Comparison of ENCODE assay signal across 11 cellular contexts in the genomic region with DNA sequence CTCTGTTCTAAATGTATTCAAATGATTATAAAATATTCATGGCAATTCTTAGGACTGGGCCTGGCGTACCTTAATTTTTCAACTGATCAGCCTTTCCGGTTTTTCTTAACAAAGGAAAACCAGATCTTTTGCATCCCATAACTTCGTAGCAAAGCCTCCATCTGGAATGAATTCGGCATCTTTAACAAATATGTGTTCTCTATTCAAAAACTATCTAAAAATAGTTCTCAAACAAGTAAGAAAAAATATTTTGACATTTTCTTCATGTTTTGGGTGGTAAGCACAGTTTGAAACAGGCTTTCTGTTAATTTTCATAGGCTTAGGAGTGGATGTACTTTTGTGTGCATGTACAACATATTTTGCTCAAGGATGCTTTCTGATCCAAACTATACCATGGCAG. TPM values are rescaled to one million over a fixed set of nuclear protein-coding genes. Genes with fewer than 3 reads are reported as not detected.
DNase-seq lines count a peak whose midpoint lies in the region; ATAC-seq and TF ChIP-seq lines count a peak whose summit lies in the region.
"Had no signal": no experiment of that assay in that cellular context is flagged by ENCODE, and none has a peak within 500 bp of the region (broad histone marks: within the 10 kb centered on the region; RNA-seq: fewer than 3 reads in every experiment).

No MANE protein-coding gene starts in this region.

- peak overlapping the region; percentile 99 for H3K27ac Mint-ChIP-seq in chondrocyte (ENCODE audit: unreplicated experiment)

- peaks cover 84% of the 10 kb centered on the region for H3K4me1 Mint-ChIP-seq in chondrocyte (ENCODE audit: low read depth)

- H3K27me3 Mint-ChIP-seq in chondrocyte (ENCODE audit: low read depth) = no peaks in the 10 kb centered on the region

- no peak overlapping the region for H3K4me2 ChIP-seq in mesendoderm (ENCODE audit: low read length)

- H3K36me3 ChIP-seq in mesendoderm (ENCODE audit: control insufficient read depth, insufficient read depth, low read length) (no peaks in the 10 kb centered on the region), thoracic aorta (no peaks in the 10 kb centered on the region)
- H3K36me3 ChIP-seq: neutrophil had no signal

- H2AK5ac ChIP-seq in mesendoderm (ENCODE audit: low read length) = no peak overlapping the region

- H3K18ac ChIP-seq in mesendoderm (ENCODE audit: low read length) = no peak overlapping the region

- no peaks in the 10 kb centered on the region for H3K4me1 ChIP-seq in mesendoderm (ENCODE audit: control insufficient read depth, low read depth, low read length)
- peaks cover 43 to 88% of the 10 kb centered on the region in 2 donors for H3K4me1 ChIP-seq in thoracic aorta (ENCODE audit: control insufficient read depth in 1 of 2, low read depth in 2 of 2)

- H3K27ac ChIP-seq in mesendoderm (ENCODE audit: low read depth, low read length) = peak overlapping the region; percentile 45
- H3K27ac ChIP-seq in thoracic aorta = peak overlapping the region; percentile 81 to 83
- H3K27ac ChIP-seq: neutrophil had no signal

- H3K79me1 ChIP-seq in mesendoderm (ENCODE audit: low read length) = no peaks in the 10 kb centered on the region

- H3K56ac ChIP-seq in mesendoderm (ENCODE audit: low read length) = no peak overlapping the region

- TF ChIP-seq CTCF in chondrocyte (IDR thresholded peaks at IDR 0.05) (no peak), thoracic aorta (IDR thresholded peaks at IDR 0.05) (no peak)

- no CpG with 5 or more reads among the region's 4 CpGs for WGBS in mesendoderm (ENCODE audit: extremely low coverage, insufficient coverage, low lambda C conversion rate)

- no peaks in the 10 kb centered on the region for H3K9me3 Mint-ChIP-seq in chondrocyte (ENCODE audit: low read depth)

- H3K4me3 Mint-ChIP-seq in chondrocyte (ENCODE audit: unreplicated experiment) = peak overlapping the region; percentile 73

- intact Hi-C loops in posterior cingulate gyrus (cut with DNase I) = no loop called here

- no peak overlapping the region for H3K9ac ChIP-seq in mesendoderm (ENCODE audit: low read length)

- no peak overlapping the region for H3K23ac ChIP-seq in mesendoderm (ENCODE audit: low read length)

- no peak overlapping the region for H4K8ac ChIP-seq in mesendoderm (ENCODE audit: low read depth, low read length)

- no peak overlapping the region for H4K5ac ChIP-seq in mesendoderm (ENCODE audit: low read length)

- no peaks in the 10 kb centered on the region for H3K36me3 Mint-ChIP-seq in chondrocyte (ENCODE audit: low read depth)

- ATAC-seq in thoracic aorta (ENCODE audit: insufficient number of reproducible peaks, low FRiP score, low read depth) (no peak), HG03378 (IDR thresholded peaks at IDR 0.05; ENCODE audit: unreplicated experiment) (no peak)

- H3K4ac ChIP-seq in mesendoderm (ENCODE audit: low read depth, low read length) = no peak overlapping the region

- peak overlapping the region; percentile 7 for H2BK15ac ChIP-seq in mesendoderm (replicated peaks; ENCODE audit: low read depth)

- H3K79me2 ChIP-seq in mesendoderm (ENCODE audit: control insufficient read depth, insufficient read depth, low read length) = no peaks in the 10 kb centered on the region

- no peak overlapping the region for H2BK120ac ChIP-seq in mesendoderm (ENCODE audit: low read depth, low read length)

- no peak overlapping the region for H3K4me3 ChIP-seq in mesendoderm (ENCODE audit: low read length)
- H3K4me3 ChIP-seq in thoracic aorta = peak overlapping the region; percentile 65

- H2BK5ac ChIP-seq in mesendoderm (ENCODE audit: low read length) = peak overlapping the region; percentile 51

- H3K9me3 ChIP-seq in thoracic aorta = no peaks in the 10 kb centered on the region
- H3K9me3 ChIP-seq: neutrophil had no signal

- DNase-seq in LHCN-M2 (ENCODE audit: low read depth) = peak; percentile 24
- DNase-seq in chondrocyte (ENCODE audit: low spot score) = no peak
- DNase-seq in mesendoderm = no peak
- no peak for DNase-seq in thoracic aorta (ENCODE audit: low spot score)
- DNase-seq in activated naive CD4-positive, alpha-beta T cell (lab: John Stamatoyannopoulos, UW) = no peak
- DNase-seq in nucleus accumbens (lab: John Stamatoyannopoulos, UW) = no peak
- no peak for DNase-seq in posterior cingulate gyrus
- DNase-seq: activated CD4-positive, alpha-beta T cell treated with anti-CD3 and anti-CD28 coated beads, Interleukin-2, amount 50 U/mL, for 1 hour; NCI-H1930 had no signal

- H3K27me3 ChIP-seq in mesendoderm (ENCODE audit: insufficient read depth, low read length, poor library complexity) (no peaks in the 10 kb centered on the region), thoracic aorta (replicated peaks; ENCODE audit: insufficient read depth) (no peaks in the 10 kb centered on the region)
- H3K27me3 ChIP-seq: neutrophil had no signal

RNA-seq across cellular contexts. Expression of gene RBMS3, which starts 55.0 kb away (rescaled TPM):
- total RNA-seq in LHCN-M2 (2014; rRNA removed) (13.3 and 13.8 TPM in 2 replicates), chondrocyte (46.7 to 82.6 TPM (median 47.6 TPM) in 3 replicates), thoracic aorta (100 to 1,000 TPM; 149 to 186 TPM)
- 11.7 TPM for polyA plus RNA-seq in LHCN-M2 (2012)
- polyA plus RNA-seq in mesendoderm (2013, experiment 1 of 2) = 5.5 TPM
- polyA plus RNA-seq in mesendoderm (2013, experiment 2 of 2) = 5.1 TPM
